1 cellular context compared by ENCODE assay signal in genomic region chr22:46377566-46378498, GRCh38.
TF ChIP-seq lines count a peak whose summit lies in the region.

No MANE protein-coding gene starts in this region.

TF ChIP-seq in HepG2, 621 proteins besides CTCF, POLR2A, EP300 and RAD21 (continued from another document and continues in another):
- TF ChIP-seq ZNF646 (CRISPR knock-in tag; IDR thresholded peaks at IDR 0.05) (no peak), MAFG (CRISPR knock-in tag; IDR thresholded peaks at IDR 0.05) (no peak), CCAR2 (optimal IDR thresholded peaks at IDR 0.05; ENCODE audit: low read depth, low read length) (no peak), CBX5 (CRISPR knock-in tag; IDR thresholded peaks at IDR 0.05; ENCODE audit: borderline replicate concordance) (no peak), HOXA9 (CRISPR knock-in tag; IDR thresholded peaks at IDR 0.05; ENCODE audit: borderline replicate concordance) (no peak), ZNF609 (CRISPR knock-in tag; IDR thresholded peaks at IDR 0.05; ENCODE audit: borderline replicate concordance) (peak; percentile 87; the same call in 1 of the 2 replicates), ZUFSP (CRISPR knock-in tag; IDR thresholded peaks at IDR 0.05; ENCODE audit: borderline replicate concordance) (no peak), ZNF274 (CRISPR knock-in tag; IDR thresholded peaks at IDR 0.05) (peak; percentile 90; the same call in 1 of the 2 replicates), CEBPZ (IDR thresholded peaks at IDR 0.05; ENCODE audit: low read length) (no peak), ZNF292 (CRISPR knock-in tag; IDR thresholded peaks at IDR 0.05; ENCODE audit: borderline replicate concordance, low read depth) (peak; percentile 86), PHF21A (CRISPR knock-in tag; IDR thresholded peaks at IDR 0.05) (peak; percentile 98), XBP1 (CRISPR knock-in tag; IDR thresholded peaks at IDR 0.05) (no peak), GATAD2A (CRISPR knock-in tag; IDR thresholded peaks at IDR 0.05) (peak; percentile 91), KLF6 (CRISPR knock-in tag; IDR thresholded peaks at IDR 0.05) (peak; percentile 57; the same call in 1 of the 2 replicates), ARNT2 (CRISPR knock-in tag; IDR thresholded peaks at IDR 0.05; ENCODE audit: low read depth) (no peak), ARID4A (CRISPR knock-in tag; IDR thresholded peaks at IDR 0.05; ENCODE audit: borderline replicate concordance) (peak; percentile 84), ZNF17 (CRISPR knock-in tag; IDR thresholded peaks at IDR 0.05) (no peak), NR2F2 (IDR thresholded peaks at IDR 0.05; ENCODE audit: borderline replicate concordance, low read depth) (peak; percentile 67; the same call in 1 of the 2 replicates), STAT5B (CRISPR knock-in tag; IDR thresholded peaks at IDR 0.05) (no peak), ZNF768 (CRISPR knock-in tag; IDR thresholded peaks at IDR 0.05) (no peak), PRPF4 (IDR thresholded peaks at IDR 0.05; ENCODE audit: low read depth, low read length, poor library complexity, severe bottlenecking) (no peak), ATF5 (CRISPR knock-in tag; IDR thresholded peaks at IDR 0.05; ENCODE audit: low read depth) (no peak), KDM6A (CRISPR knock-in tag; IDR thresholded peaks at IDR 0.05; ENCODE audit: low read depth) (peak; percentile 49; the same call in 1 of the 2 replicates), ZNF549 (CRISPR knock-in tag; IDR thresholded peaks at IDR 0.05) (no peak), MAFF (IDR thresholded peaks at IDR 0.05; ENCODE audit: low read depth, low read length) (no peak), ZNF484 (CRISPR knock-in tag; IDR thresholded peaks at IDR 0.05; ENCODE audit: borderline replicate concordance, low read depth) (no peak), ONECUT2 (CRISPR knock-in tag; IDR thresholded peaks at IDR 0.05) (no peak), USF2 (IDR thresholded peaks at IDR 0.05; ENCODE audit: low read depth, low read length) (no peak), USF2 (CRISPR knock-in tag; IDR thresholded peaks at IDR 0.05; ENCODE audit: borderline replicate concordance) (no peak), GATA4 (IDR thresholded peaks at IDR 0.05; ENCODE audit: borderline replicate concordance, low read depth) (0 out of 2 replicates have a peak, but pooled peaks have one; percentile 50), SRF (IDR thresholded peaks at IDR 0.05; ENCODE audit: low read depth, low read length) (peak; percentile 59; the same call in 1 of the 2 replicates), ZNF572 (CRISPR knock-in tag; IDR thresholded peaks at IDR 0.05) (no peak)
